Comparison of ENCODE assay signal across 1 cellular context in the genomic region with DNA sequence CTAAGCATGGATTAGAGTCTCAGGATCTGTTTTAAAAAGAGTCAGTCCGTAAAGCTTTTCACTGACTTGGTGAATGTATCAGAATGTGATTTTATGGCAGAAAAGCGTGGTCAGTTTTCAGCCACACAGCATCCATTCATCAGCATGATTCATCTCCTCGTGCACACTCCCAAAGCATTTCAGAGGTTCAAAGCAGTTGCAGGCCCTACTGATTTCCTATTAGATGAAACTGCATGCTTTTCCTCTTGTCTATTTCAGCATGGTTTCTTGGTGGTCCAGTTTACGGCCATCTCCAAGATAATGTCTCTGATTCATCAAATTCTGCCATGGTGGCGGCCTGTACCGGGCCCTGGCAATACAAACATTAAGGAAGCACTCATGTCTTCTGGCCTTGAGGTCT.
TF ChIP-seq lines count a peak whose summit lies in the region.

No MANE protein-coding gene starts in this region.

TF ChIP-seq in IMR-90, 13 proteins besides CTCF, POLR2A, EP300 and RAD21:
- TF ChIP-seq USF2 (IDR thresholded peaks at IDR 0.05; ENCODE audit: low read depth, low read length) (peak; percentile 28; the same call in 1 of the 2 replicates), MXI1 (IDR thresholded peaks at IDR 0.05; ENCODE audit: borderline replicate concordance, low read depth, low read length) (peak; percentile 23; the same call in 1 of the 2 replicates), ELK1 (IDR thresholded peaks at IDR 0.05; ENCODE audit: borderline replicate concordance, low read depth, low read length) (no peak), MAZ (IDR thresholded peaks at IDR 0.05; ENCODE audit: borderline replicate concordance, low read depth, low read length) (no peak), FOS (IDR thresholded peaks at IDR 0.05; ENCODE audit: low read depth, low read length) (0 out of 2 replicates have a peak, but pooled peaks have one; percentile 13), BHLHE40 (IDR thresholded peaks at IDR 0.05; ENCODE audit: low read depth, low read length) (peak; percentile 66; the same call in 1 of the 2 replicates), SMC3 (IDR thresholded peaks at IDR 0.05; ENCODE audit: low read depth, low read length) (no peak)
